Comparison of ENCODE assay signal across 1 cellular context in genomic region chr17:73798111-73798748, GRCh38.
TF ChIP-seq lines count a peak whose summit lies in the region.

No MANE protein-coding gene starts in this region.

TF ChIP-seq in HepG2, 621 proteins besides CTCF, POLR2A, EP300 and RAD21 (continued from another document and continues in another):
- TF ChIP-seq ZNF274 (CRISPR knock-in tag; IDR thresholded peaks at IDR 0.05) (no peak), HNRNPH1 (optimal IDR thresholded peaks at IDR 0.05; ENCODE audit: low read depth, low read length) (no peak), ASH2L (IDR thresholded peaks at IDR 0.05; ENCODE audit: insufficient read length, low read depth, low read length) (peak; percentile 91), RERE (CRISPR knock-in tag; IDR thresholded peaks at IDR 0.05; ENCODE audit: low read depth) (peak; percentile 86), ZNF672 (CRISPR knock-in tag; IDR thresholded peaks at IDR 0.05) (no peak), NAIF1 (CRISPR knock-in tag; IDR thresholded peaks at IDR 0.05; ENCODE audit: borderline replicate concordance) (no peak; the same call in 1 of the 2 replicates), ZFX (CRISPR knock-in tag; IDR thresholded peaks at IDR 0.05; ENCODE audit: low read depth) (peak; percentile 38; the same call in 1 of the 2 replicates), NBN (conservative IDR thresholded peaks at IDR 0.05) (no peak), ISL2 (CRISPR knock-in tag; IDR thresholded peaks at IDR 0.05) (peak; percentile 98), HES4 (CRISPR knock-in tag; IDR thresholded peaks at IDR 0.05; ENCODE audit: borderline replicate concordance) (no peak), AHR (CRISPR knock-in tag; IDR thresholded peaks at IDR 0.05) (no peak; the same call in 1 of the 2 replicates), RARA (CRISPR knock-in tag; IDR thresholded peaks at IDR 0.05) (peak; percentile 86), KAT7 (CRISPR knock-in tag; IDR thresholded peaks at IDR 0.05; ENCODE audit: borderline replicate concordance) (peak; percentile 65), ARID2 (CRISPR knock-in tag; IDR thresholded peaks at IDR 0.05; ENCODE audit: borderline replicate concordance) (no peak), ZNF138 (CRISPR knock-in tag; IDR thresholded peaks at IDR 0.05; ENCODE audit: low read depth) (no peak), NPAS2 (CRISPR knock-in tag; IDR thresholded peaks at IDR 0.05; ENCODE audit: borderline replicate concordance) (no peak), AHDC1 (CRISPR knock-in tag; IDR thresholded peaks at IDR 0.05; ENCODE audit: borderline replicate concordance) (peak; percentile 100), KLF16 (CRISPR knock-in tag; IDR thresholded peaks at IDR 0.05) (peak in 1 of 2 experiments; percentile 61; a peak in 1 of 4 replicates), CENPX (CRISPR knock-in tag; IDR thresholded peaks at IDR 0.05) (no peak), ZSCAN12 (CRISPR knock-in tag; IDR thresholded peaks at IDR 0.05) (peak; percentile 87; the same call in 1 of the 2 replicates), HIVEP1 (CRISPR knock-in tag; IDR thresholded peaks at IDR 0.05) (no peak), ZNF598 (CRISPR knock-in tag; IDR thresholded peaks at IDR 0.05; ENCODE audit: borderline replicate concordance) (no peak), ZNF484 (CRISPR knock-in tag; IDR thresholded peaks at IDR 0.05; ENCODE audit: borderline replicate concordance, low read depth) (no peak), HHEX (CRISPR knock-in tag; IDR thresholded peaks at IDR 0.05) (peak; percentile 58; the same call in 1 of the 2 replicates), MAZ (IDR thresholded peaks at IDR 0.05; ENCODE audit: borderline replicate concordance, low read depth, low read length) (no peak; the same call in 1 of the 2 replicates), MAZ (CRISPR knock-in tag; IDR thresholded peaks at IDR 0.05; ENCODE audit: low read depth) (peak; percentile 66; the same call in 1 of the 2 replicates), ZBTB1 (CRISPR knock-in tag; IDR thresholded peaks at IDR 0.05; ENCODE audit: borderline replicate concordance) (no peak), AFF4 (CRISPR knock-in tag; IDR thresholded peaks at IDR 0.05) (no peak), HNRNPLL (IDR thresholded peaks at IDR 0.05; ENCODE audit: low read depth, low read length, poor library complexity, severe bottlenecking) (no peak), ELF3 (CRISPR knock-in tag; IDR thresholded peaks at IDR 0.05) (peak; percentile 92), ZNF746 (CRISPR knock-in tag; IDR thresholded peaks at IDR 0.05) (no peak; the same call in 1 of the 2 replicates)
- TF ChIP-seq, protein P1, sequence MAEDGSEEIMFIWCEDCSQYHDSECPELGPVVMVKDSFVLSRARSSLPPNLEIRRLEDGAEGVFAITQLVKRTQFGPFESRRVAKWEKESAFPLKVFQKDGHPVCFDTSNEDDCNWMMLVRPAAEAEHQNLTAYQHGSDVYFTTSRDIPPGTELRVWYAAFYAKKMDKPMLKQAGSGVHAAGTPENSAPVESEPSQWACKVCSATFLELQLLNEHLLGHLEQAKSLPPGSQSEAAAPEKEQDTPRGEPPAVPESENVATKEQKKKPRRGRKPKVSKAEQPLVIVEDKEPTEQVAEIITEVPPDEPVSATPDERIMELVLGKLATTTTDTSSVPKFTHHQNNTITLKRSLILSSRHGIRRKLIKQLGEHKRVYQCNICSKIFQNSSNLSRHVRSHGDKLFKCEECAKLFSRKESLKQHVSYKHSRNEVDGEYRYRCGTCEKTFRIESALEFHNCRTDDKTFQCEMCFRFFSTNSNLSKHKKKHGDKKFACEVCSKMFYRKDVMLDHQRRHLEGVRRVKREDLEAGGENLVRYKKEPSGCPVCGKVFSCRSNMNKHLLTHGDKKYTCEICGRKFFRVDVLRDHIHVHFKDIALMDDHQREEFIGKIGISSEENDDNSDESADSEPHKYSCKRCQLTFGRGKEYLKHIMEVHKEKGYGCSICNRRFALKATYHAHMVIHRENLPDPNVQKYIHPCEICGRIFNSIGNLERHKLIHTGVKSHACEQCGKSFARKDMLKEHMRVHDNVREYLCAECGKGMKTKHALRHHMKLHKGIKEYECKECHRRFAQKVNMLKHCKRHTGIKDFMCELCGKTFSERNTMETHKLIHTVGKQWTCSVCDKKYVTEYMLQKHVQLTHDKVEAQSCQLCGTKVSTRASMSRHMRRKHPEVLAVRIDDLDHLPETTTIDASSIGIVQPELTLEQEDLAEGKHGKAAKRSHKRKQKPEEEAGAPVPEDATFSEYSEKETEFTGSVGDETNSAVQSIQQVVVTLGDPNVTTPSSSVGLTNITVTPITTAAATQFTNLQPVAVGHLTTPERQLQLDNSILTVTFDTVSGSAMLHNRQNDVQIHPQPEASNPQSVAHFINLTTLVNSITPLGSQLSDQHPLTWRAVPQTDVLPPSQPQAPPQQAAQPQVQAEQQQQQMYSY (CRISPR knock-in tag; IDR thresholded peaks at IDR 0.05): 0 out of 2 replicates have a peak, but pooled peaks have one; percentile 29
- TF ChIP-seq, protein P2, sequence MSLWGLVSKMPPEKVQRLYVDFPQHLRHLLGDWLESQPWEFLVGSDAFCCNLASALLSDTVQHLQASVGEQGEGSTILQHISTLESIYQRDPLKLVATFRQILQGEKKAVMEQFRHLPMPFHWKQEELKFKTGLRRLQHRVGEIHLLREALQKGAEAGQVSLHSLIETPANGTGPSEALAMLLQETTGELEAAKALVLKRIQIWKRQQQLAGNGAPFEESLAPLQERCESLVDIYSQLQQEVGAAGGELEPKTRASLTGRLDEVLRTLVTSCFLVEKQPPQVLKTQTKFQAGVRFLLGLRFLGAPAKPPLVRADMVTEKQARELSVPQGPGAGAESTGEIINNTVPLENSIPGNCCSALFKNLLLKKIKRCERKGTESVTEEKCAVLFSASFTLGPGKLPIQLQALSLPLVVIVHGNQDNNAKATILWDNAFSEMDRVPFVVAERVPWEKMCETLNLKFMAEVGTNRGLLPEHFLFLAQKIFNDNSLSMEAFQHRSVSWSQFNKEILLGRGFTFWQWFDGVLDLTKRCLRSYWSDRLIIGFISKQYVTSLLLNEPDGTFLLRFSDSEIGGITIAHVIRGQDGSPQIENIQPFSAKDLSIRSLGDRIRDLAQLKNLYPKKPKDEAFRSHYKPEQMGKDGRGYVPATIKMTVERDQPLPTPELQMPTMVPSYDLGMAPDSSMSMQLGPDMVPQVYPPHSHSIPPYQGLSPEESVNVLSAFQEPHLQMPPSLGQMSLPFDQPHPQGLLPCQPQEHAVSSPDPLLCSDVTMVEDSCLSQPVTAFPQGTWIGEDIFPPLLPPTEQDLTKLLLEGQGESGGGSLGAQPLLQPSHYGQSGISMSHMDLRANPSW (CRISPR knock-in tag; IDR thresholded peaks at IDR 0.05; ENCODE audit: borderline replicate concordance): peak; percentile 99
- TF ChIP-seq, protein P3, sequence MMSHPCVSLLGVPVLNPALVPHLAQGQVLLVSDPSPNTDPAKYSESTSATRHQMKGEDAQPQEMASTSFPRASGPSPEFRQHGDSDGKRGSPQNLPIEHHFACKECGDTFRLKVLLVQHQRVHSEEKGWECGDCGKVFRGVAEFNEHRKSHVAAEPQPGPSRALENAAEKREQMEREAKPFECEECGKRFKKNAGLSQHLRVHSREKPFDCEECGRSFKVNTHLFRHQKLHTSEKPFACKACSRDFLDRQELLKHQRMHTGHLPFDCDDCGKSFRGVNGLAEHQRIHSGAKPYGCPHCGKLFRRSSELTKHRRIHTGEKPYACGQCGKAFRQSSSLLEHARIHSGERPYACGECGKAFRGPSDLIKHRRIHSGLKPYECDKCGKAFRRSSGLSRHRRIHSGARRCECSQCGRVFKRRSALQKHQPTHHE (CRISPR knock-in tag; IDR thresholded peaks at IDR 0.05; ENCODE audit: borderline replicate concordance): peak; percentile 76; the same call in 1 of the 2 replicates
- TF ChIP-seq, protein P4, sequence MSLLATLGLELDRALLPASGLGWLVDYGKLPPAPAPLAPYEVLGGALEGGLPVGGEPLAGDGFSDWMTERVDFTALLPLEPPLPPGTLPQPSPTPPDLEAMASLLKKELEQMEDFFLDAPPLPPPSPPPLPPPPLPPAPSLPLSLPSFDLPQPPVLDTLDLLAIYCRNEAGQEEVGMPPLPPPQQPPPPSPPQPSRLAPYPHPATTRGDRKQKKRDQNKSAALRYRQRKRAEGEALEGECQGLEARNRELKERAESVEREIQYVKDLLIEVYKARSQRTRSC (CRISPR knock-in tag; IDR thresholded peaks at IDR 0.05; ENCODE audit: low read depth): no peak
